In genomic region chr15:72304596-72304995, GRCh38 we compare ENCODE assay signal across 24 cellular contexts. TPM values are rescaled to one million over a fixed set of nuclear protein-coding genes. Genes with fewer than 3 reads are reported as not detected.
"Had no signal": no experiment of that assay in that cellular context is flagged by ENCODE, and none has a peak within 500 bp of the region (broad histone marks: within the 10 kb centered on the region; RNA-seq: fewer than 3 reads in every experiment).

No MANE protein-coding gene starts in this region.

- H3K4me3 Mint-ChIP-seq: immature natural killer cell; memory B cell; naive thymus-derived CD4-positive, alpha-beta T cell; nephron progenitor cell had no signal

- H3K9me3 ChIP-seq: esophagus muscularis mucosa, gastroesophageal sphincter, left lung, lower lobe of right lung, neutrophil, sigmoid colon, stomach, thoracic aorta, transverse colon had no signal

- H3K4me3 ChIP-seq: esophagus muscularis mucosa, gastroesophageal sphincter, left lung, lower lobe of right lung, sigmoid colon, stomach, thoracic aorta, transverse colon had no signal

- H3K27ac Mint-ChIP-seq: memory B cell, nephron progenitor cell had no signal

- H3K27ac ChIP-seq: esophagus muscularis mucosa, gastroesophageal sphincter, left lung, lower lobe of right lung, neutrophil, sigmoid colon, stomach, thoracic aorta, transverse colon had no signal

- H3K4me1 ChIP-seq: esophagus muscularis mucosa, gastroesophageal sphincter, left lung, lower lobe of right lung, sigmoid colon, stomach, transverse colon had no signal

- H3K27me3 Mint-ChIP-seq: memory B cell; naive thymus-derived CD4-positive, alpha-beta T cell had no signal

- H3K9me3 Mint-ChIP-seq: memory B cell, nephron progenitor cell had no signal

- H3K4me1 Mint-ChIP-seq: nephron progenitor cell had no signal

- H3K36me3 ChIP-seq: left lung, lower lobe of right lung, neutrophil, sigmoid colon, thoracic aorta, transverse colon had no signal

- DNase-seq: cortex of kidney; dorsolateral prefrontal cortex; effector CD8-positive, alpha-beta T cell; glutamatergic neuron; immature natural killer cell; left lung; lower lobe of right lung; midbrain; naive thymus-derived CD4-positive, alpha-beta T cell; nephron progenitor cell; small intestine; stimulated activated CD4-positive, alpha-beta T cell treated with anti-CD3 and anti-CD28 coated beads, Interleukin-12 subunit alpha, Interleukin-12 subunit beta, amount 100 ng/mL, for 4 hours; stimulated activated naive CD4-positive, alpha-beta T cell; stomach; substantia nigra; transverse colon had no signal

- H3K27me3 ChIP-seq: dorsolateral prefrontal cortex, esophagus muscularis mucosa, gastroesophageal sphincter, left lung, neutrophil, sigmoid colon, stomach, transverse colon had no signal

- ATAC-seq: gastroesophageal sphincter; lower lobe of right lung; naive thymus-derived CD4-positive, alpha-beta T cell had no signal

RNA-seq across cellular contexts. Expression of gene CELF6, which starts 15.4 kb away (rescaled TPM):
- total RNA-seq: fibroblast of villous mesenchyme, pulmonary artery endothelial cell had no signal
